In genomic region chr19:10074153-10074552, GRCh38 we compare ENCODE assay signal across 7 cellular contexts. TPM values are rescaled to one million over a fixed set of nuclear protein-coding genes. Genes with fewer than 3 reads are reported as not detected.
A peak's percentile ranks its signal among the peaks of the same experiment; 100 is the strongest.
DNase-seq lines count a peak whose midpoint lies in the region; ATAC-seq, FAIRE-seq and TF ChIP-seq lines count a peak whose summit lies in the region.

No MANE protein-coding gene starts in this region.

- no peak overlapping the region for H3K4me3 ChIP-seq in HepG2 (replicated peaks in 1 of 3; ENCODE audit: insufficient read depth in 1 of 3, low read depth in 2 of 3, low read length in 3 of 3)

- TF ChIP-seq CTCF in GM12874 (IDR thresholded peaks at IDR 0.05; ENCODE audit: insufficient read depth, low read depth, low read length) = peak; percentile 49; the same call in 1 of the 2 replicates
- TF ChIP-seq CTCF in HepG2 (CRISPR knock-in tag; IDR thresholded peaks at IDR 0.05) = peak; percentile 79

- no TSS peak for BruUV-seq in HepG2 (replicated peaks; lab: Mats Ljungman, UMichigan)

- H3K9me3 ChIP-seq in HepG2 (ENCODE audit: low read length) = peaks cover 9% of the 10 kb centered on the region

- TF ChIP-seq EP300 in HepG2 (IDR thresholded peaks at IDR 0.05; ENCODE audit: low read depth in 2 of 2, low read length in 2 of 2) = no peak
- TF ChIP-seq EP300 in HepG2 (CRISPR knock-in tag; IDR thresholded peaks at IDR 0.05; ENCODE audit: borderline replicate concordance) = no peak

- POLR2A ChIA-PET in HepG2 (lab: Yijun Ruan, JAX) = no interaction called here

- 6% methylated on average over 2 of the region's 2 CpGs for WGBS in HepG2 (ENCODE audit: low lambda C conversion rate)

- H3K27me3 ChIP-seq in HepG2 (ENCODE audit: control insufficient read depth in 1 of 2, insufficient read depth in 2 of 2, low read length in 2 of 2) = peaks cover 2% of the 10 kb centered on the region in 2 experiments; a peak in 3 of 5 replicates

- intact Hi-C loops in HepG2 (cut with micrococcal nuclease; ENCODE audit: unreplicated experiment) = no loop called here

- DNase-seq in NCI-H1694 (lab: John Stamatoyannopoulos, UW) (peak; percentile 5), HepG2 (ENCODE audit: low spot score) (peak; percentile 60), KG1 (lab: John Stamatoyannopoulos, UW) (no peak)
- peak; percentile 75 for DNase-seq in activated effector memory CD4-positive, alpha-beta T cell treated with anti-CD3 and anti-CD28 coated beads, Interleukin-2, amount 50 U/mL, for 16 hours

- no peak for TF ChIP-seq POLR2A in HepG2 (IDR thresholded peaks at IDR 0.05; ENCODE audit: insufficient read depth in 1 of 2, low read depth in 2 of 2, low read length in 2 of 2)

- H3K79me2 ChIP-seq in HepG2 (ENCODE audit: insufficient read depth, low read length) = no peaks in the 10 kb centered on the region

- H3K4me2 ChIP-seq in HepG2 (ENCODE audit: low read depth, low read length) = no peak overlapping the region

- ATAC-seq in HepG2 (peak; percentile 49), GM21515 (IDR thresholded peaks at IDR 0.05; ENCODE audit: unreplicated experiment) (no peak), GM21619 (IDR thresholded peaks at IDR 0.05; ENCODE audit: unreplicated experiment) (no peak)

- in situ Hi-C loops in HepG2 (cut with HindIII; ENCODE audit: extremely low pct_ligation_motif_present, low pct_unique_long_range_greater_than_20kb) = no loop called here

- H3K9ac ChIP-seq in HepG2 (ENCODE audit: insufficient read depth, low read depth, low read length) = no peak overlapping the region

- no peak for TF ChIP-seq RAD21 in HepG2 (CRISPR knock-in tag; IDR thresholded peaks at IDR 0.05)

- H3K36me3 ChIP-seq in HepG2 (replicated peaks in 1 of 2; ENCODE audit: control insufficient read depth in 1 of 2, insufficient read depth in 2 of 2, low read length in 2 of 2) = no peaks in the 10 kb centered on the region

- H4K20me1 ChIP-seq in HepG2 (ENCODE audit: insufficient read depth, low read length) = no peaks in the 10 kb centered on the region

- H3K4me1 ChIP-seq in HepG2 (ENCODE audit: insufficient read depth, low read length) = peaks cover 28% of the 10 kb centered on the region

- H2AFZ ChIP-seq in HepG2 (ENCODE audit: low read length) = no peak overlapping the region

- no peak overlapping the region for H3K27ac ChIP-seq in HepG2 (ENCODE audit: extremely low read length, insufficient read depth, low read length)

- CTCF ChIA-PET in HepG2 (lab: Yijun Ruan, JAX; ENCODE audit: low intra/inter-chr PET ratio, low total read pairs) = no interaction called here

- FAIRE-seq in HepG2 (lab: Jason Lieb, UNC) = peak; percentile 4

RNA-seq across cellular contexts. Expression of gene SHFL, which starts 12.0 kb away (rescaled TPM):
- 8.9 and 12.3 TPM in 2 replicates for total RNA-seq in HepG2 (2016; rRNA removed; fragmentation: Illumina TruSeq; extraction: Trizol)
- total RNA-seq in HepG2 (2016; cell fraction: cytosol; rRNA removed; fragmentation: Illumina TruSeq; extraction: Trizol; ENCODE audit: low read depth) = 7.9 and 8.8 TPM in 2 replicates
- 9.0 and 12.8 TPM in 2 replicates for total RNA-seq in HepG2 (2016; cell fraction: insoluble cytoplasmic fraction; rRNA removed; fragmentation: Illumina TruSeq; extraction: Trizol)
- total RNA-seq in HepG2 (2016; cell fraction: membrane; rRNA removed; fragmentation: Illumina TruSeq; extraction: Trizol) = 14.0 and 14.3 TPM in 2 replicates
- total RNA-seq in HepG2 (2016; cell fraction: nucleus; rRNA removed; fragmentation: Illumina TruSeq; extraction: Trizol) = 8.6 and 11.4 TPM in 2 replicates
- polyA plus RNA-seq in HepG2 (2011; rRNA removed) = 36.4 and 47.5 TPM in 2 replicates
- polyA plus RNA-seq in HepG2 (2011; cell fraction: cytosol; rRNA removed) = 25.4 and 30.5 TPM in 2 replicates
- 157 and 161 TPM in 2 replicates for polyA plus RNA-seq in HepG2 (2011; cell fraction: nucleus; rRNA removed)
- 11.5 and 18.6 TPM in 2 replicates for polyA plus RNA-seq in HepG2 (2012)
- 9.0 and 10.1 TPM in 2 replicates for polyA plus RNA-seq in HepG2 (2016; cell fraction: cytosol; fragmentation: Illumina TruSeq; extraction: Trizol; ENCODE audit: low read depth)
- 12.6 and 14.6 TPM in 2 replicates for polyA plus RNA-seq in HepG2 (2016; cell fraction: insoluble cytoplasmic fraction; fragmentation: Illumina TruSeq; extraction: Trizol; ENCODE audit: low read depth)
- polyA plus RNA-seq in HepG2 (2016; cell fraction: membrane; fragmentation: Illumina TruSeq; extraction: Trizol; ENCODE audit: low read depth) = 13.7 and 14.9 TPM in 2 replicates
- polyA plus RNA-seq in HepG2 (2016; cell fraction: nucleus; fragmentation: Illumina TruSeq; extraction: Trizol; ENCODE audit: insufficient read depth, low read depth) = 35.0 and 36.4 TPM in 2 replicates
- 19.0 and 19.3 TPM in 2 replicates for polyA minus RNA-seq in HepG2 (2011; rRNA and poly(A)+ RNA removed; ENCODE audit: low replicate concordance)
- 13.9 and 15.2 TPM in 2 replicates for polyA minus RNA-seq in HepG2 (2011; cell fraction: cytosol; rRNA and poly(A)+ RNA removed)
- polyA minus RNA-seq in HepG2 (2011; cell fraction: nucleus; rRNA and poly(A)+ RNA removed) = 18.2 and 21.1 TPM in 2 replicates

RNA-seq across cellular contexts. Expression of gene ANGPTL6, which starts 28.3 kb away (rescaled TPM):
- total RNA-seq in HepG2 (2016; rRNA removed; fragmentation: Illumina TruSeq; extraction: Trizol) = 0.15 TPM in 1 of 2 replicates, not detected in the other
- total RNA-seq in HepG2 (2016; cell fraction: cytosol; rRNA removed; fragmentation: Illumina TruSeq; extraction: Trizol; ENCODE audit: low read depth) = not detected in 2 replicates
- 0.24 TPM in 1 of 2 replicates, not detected in the other for total RNA-seq in HepG2 (2016; cell fraction: insoluble cytoplasmic fraction; rRNA removed; fragmentation: Illumina TruSeq; extraction: Trizol)
- 0.14 TPM in 1 of 2 replicates, not detected in the other for total RNA-seq in HepG2 (2016; cell fraction: membrane; rRNA removed; fragmentation: Illumina TruSeq; extraction: Trizol)
- total RNA-seq in HepG2 (2016; cell fraction: nucleus; rRNA removed; fragmentation: Illumina TruSeq; extraction: Trizol) = 0.31 TPM in 1 of 2 replicates, not detected in the other
- 1.4 and 2.2 TPM in 2 replicates for polyA plus RNA-seq in HepG2 (2011; rRNA removed)
- 1.8 and 2.1 TPM in 2 replicates for polyA plus RNA-seq in HepG2 (2011; cell fraction: cytosol; rRNA removed)
- polyA plus RNA-seq in HepG2 (2011; cell fraction: nucleus; rRNA removed) = 4.3 and 5.8 TPM in 2 replicates
- polyA plus RNA-seq in HepG2 (2012) = 0.85 and 1.0 TPM in 2 replicates
- 0.18 and 0.20 TPM in 2 replicates for polyA plus RNA-seq in HepG2 (2016; cell fraction: cytosol; fragmentation: Illumina TruSeq; extraction: Trizol; ENCODE audit: low read depth)
- 0.16 TPM in 1 of 2 replicates, not detected in the other for polyA plus RNA-seq in HepG2 (2016; cell fraction: insoluble cytoplasmic fraction; fragmentation: Illumina TruSeq; extraction: Trizol; ENCODE audit: low read depth)
- polyA plus RNA-seq in HepG2 (2016; cell fraction: membrane; fragmentation: Illumina TruSeq; extraction: Trizol; ENCODE audit: low read depth) = 0.09 TPM in 1 of 2 replicates, not detected in the other
- polyA plus RNA-seq in HepG2 (2016; cell fraction: nucleus; fragmentation: Illumina TruSeq; extraction: Trizol; ENCODE audit: insufficient read depth, low read depth) = 0.70 TPM in 1 of 2 replicates, not detected in the other
- polyA minus RNA-seq in HepG2 (2011; rRNA and poly(A)+ RNA removed; ENCODE audit: low replicate concordance) = 0.30 and 0.96 TPM in 2 replicates
- polyA minus RNA-seq in HepG2 (2011; cell fraction: cytosol; rRNA and poly(A)+ RNA removed) = 0.53 and 0.89 TPM in 2 replicates
- polyA minus RNA-seq in HepG2 (2011; cell fraction: nucleus; rRNA and poly(A)+ RNA removed) = 0.25 and 0.52 TPM in 2 replicates

RNA-seq across cellular contexts. Expression of gene PPAN, which starts 32.0 kb away (rescaled TPM):
- 23.9 and 36.2 TPM in 2 replicates for total RNA-seq in HepG2 (2016; rRNA removed; fragmentation: Illumina TruSeq; extraction: Trizol)
- total RNA-seq in HepG2 (2016; cell fraction: cytosol; rRNA removed; fragmentation: Illumina TruSeq; extraction: Trizol; ENCODE audit: low read depth) = 17.2 and 20.8 TPM in 2 replicates
- 22.0 and 41.0 TPM in 2 replicates for total RNA-seq in HepG2 (2016; cell fraction: insoluble cytoplasmic fraction; rRNA removed; fragmentation: Illumina TruSeq; extraction: Trizol)
- total RNA-seq in HepG2 (2016; cell fraction: membrane; rRNA removed; fragmentation: Illumina TruSeq; extraction: Trizol) = 19.3 and 20.0 TPM in 2 replicates
- 29.5 and 36.7 TPM in 2 replicates for total RNA-seq in HepG2 (2016; cell fraction: nucleus; rRNA removed; fragmentation: Illumina TruSeq; extraction: Trizol)
- 41.9 and 53.5 TPM in 2 replicates for polyA plus RNA-seq in HepG2 (2011; rRNA removed)
- polyA plus RNA-seq in HepG2 (2011; cell fraction: cytosol; rRNA removed) = 25.0 and 35.7 TPM in 2 replicates
- 105 and 138 TPM in 2 replicates for polyA plus RNA-seq in HepG2 (2011; cell fraction: nucleus; rRNA removed)
- 23.5 and 24.7 TPM in 2 replicates for polyA plus RNA-seq in HepG2 (2012)
- 7.2 and 9.4 TPM in 2 replicates for polyA plus RNA-seq in HepG2 (2016; cell fraction: cytosol; fragmentation: Illumina TruSeq; extraction: Trizol; ENCODE audit: low read depth)
- polyA plus RNA-seq in HepG2 (2016; cell fraction: insoluble cytoplasmic fraction; fragmentation: Illumina TruSeq; extraction: Trizol; ENCODE audit: low read depth) = 27.4 and 29.3 TPM in 2 replicates
- polyA plus RNA-seq in HepG2 (2016; cell fraction: membrane; fragmentation: Illumina TruSeq; extraction: Trizol; ENCODE audit: low read depth) = 9.2 and 10.0 TPM in 2 replicates
- 78.4 and 87.0 TPM in 2 replicates for polyA plus RNA-seq in HepG2 (2016; cell fraction: nucleus; fragmentation: Illumina TruSeq; extraction: Trizol; ENCODE audit: insufficient read depth, low read depth)
- 133 and 258 TPM in 2 replicates for polyA minus RNA-seq in HepG2 (2011; rRNA and poly(A)+ RNA removed; ENCODE audit: low replicate concordance)
- 18.6 and 19.3 TPM in 2 replicates for polyA minus RNA-seq in HepG2 (2011; cell fraction: cytosol; rRNA and poly(A)+ RNA removed)
- 54.0 and 63.7 TPM in 2 replicates for polyA minus RNA-seq in HepG2 (2011; cell fraction: nucleus; rRNA and poly(A)+ RNA removed)

RNA-seq across cellular contexts. Expression of gene P2RY11, which starts 37.3 kb away (rescaled TPM):
- 1.5 and 4.0 TPM in 2 replicates for total RNA-seq in HepG2 (2016; rRNA removed; fragmentation: Illumina TruSeq; extraction: Trizol)
- 0.44 and 0.51 TPM in 2 replicates for total RNA-seq in HepG2 (2016; cell fraction: cytosol; rRNA removed; fragmentation: Illumina TruSeq; extraction: Trizol; ENCODE audit: low read depth)
- total RNA-seq in HepG2 (2016; cell fraction: insoluble cytoplasmic fraction; rRNA removed; fragmentation: Illumina TruSeq; extraction: Trizol) = 1.2 and 3.7 TPM in 2 replicates
- 1.00 and 1.3 TPM in 2 replicates for total RNA-seq in HepG2 (2016; cell fraction: membrane; rRNA removed; fragmentation: Illumina TruSeq; extraction: Trizol)
- total RNA-seq in HepG2 (2016; cell fraction: nucleus; rRNA removed; fragmentation: Illumina TruSeq; extraction: Trizol) = 3.5 and 5.0 TPM in 2 replicates
- 7.8 and 13.2 TPM in 2 replicates for polyA plus RNA-seq in HepG2 (2011; rRNA removed)
- polyA plus RNA-seq in HepG2 (2011; cell fraction: cytosol; rRNA removed) = 3.7 and 6.4 TPM in 2 replicates
- polyA plus RNA-seq in HepG2 (2011; cell fraction: nucleus; rRNA removed) = 54.8 and 89.7 TPM in 2 replicates
- 9.0 and 12.8 TPM in 2 replicates for polyA plus RNA-seq in HepG2 (2012)
- 0.51 and 0.64 TPM in 2 replicates for polyA plus RNA-seq in HepG2 (2016; cell fraction: cytosol; fragmentation: Illumina TruSeq; extraction: Trizol; ENCODE audit: low read depth)
- 2.7 and 3.1 TPM in 2 replicates for polyA plus RNA-seq in HepG2 (2016; cell fraction: insoluble cytoplasmic fraction; fragmentation: Illumina TruSeq; extraction: Trizol; ENCODE audit: low read depth)
- 0.66 and 0.74 TPM in 2 replicates for polyA plus RNA-seq in HepG2 (2016; cell fraction: membrane; fragmentation: Illumina TruSeq; extraction: Trizol; ENCODE audit: low read depth)
- 26.8 and 36.2 TPM in 2 replicates for polyA plus RNA-seq in HepG2 (2016; cell fraction: nucleus; fragmentation: Illumina TruSeq; extraction: Trizol; ENCODE audit: insufficient read depth, low read depth)
- polyA minus RNA-seq in HepG2 (2011; rRNA and poly(A)+ RNA removed; ENCODE audit: low replicate concordance) = 18.1 and 21.5 TPM in 2 replicates
- 5.4 and 5.5 TPM in 2 replicates for polyA minus RNA-seq in HepG2 (2011; cell fraction: cytosol; rRNA and poly(A)+ RNA removed)
- polyA minus RNA-seq in HepG2 (2011; cell fraction: nucleus; rRNA and poly(A)+ RNA removed) = 8.0 and 12.6 TPM in 2 replicates

RNA-seq across cellular contexts. Expression of gene EIF3G, which starts 45.5 kb away (rescaled TPM):
- 173 and 206 TPM in 2 replicates for total RNA-seq in HepG2 (2016; rRNA removed; fragmentation: Illumina TruSeq; extraction: Trizol)
- total RNA-seq in HepG2 (2016; cell fraction: cytosol; rRNA removed; fragmentation: Illumina TruSeq; extraction: Trizol; ENCODE audit: low read depth) = 168 and 195 TPM in 2 replicates
- 150 and 220 TPM in 2 replicates for total RNA-seq in HepG2 (2016; cell fraction: insoluble cytoplasmic fraction; rRNA removed; fragmentation: Illumina TruSeq; extraction: Trizol)
- total RNA-seq in HepG2 (2016; cell fraction: membrane; rRNA removed; fragmentation: Illumina TruSeq; extraction: Trizol) = 162 and 175 TPM in 2 replicates
- 111 and 116 TPM in 2 replicates for total RNA-seq in HepG2 (2016; cell fraction: nucleus; rRNA removed; fragmentation: Illumina TruSeq; extraction: Trizol)
- polyA plus RNA-seq in HepG2 (2011; rRNA removed) = 135 and 141 TPM in 2 replicates
- polyA plus RNA-seq in HepG2 (2011; cell fraction: cytosol; rRNA removed) = 116 and 159 TPM in 2 replicates
- polyA plus RNA-seq in HepG2 (2011; cell fraction: nucleus; rRNA removed) = 984 and 1,211 TPM in 2 replicates
- polyA plus RNA-seq in HepG2 (2012) = 126 and 143 TPM in 2 replicates
- polyA plus RNA-seq in HepG2 (2016; cell fraction: cytosol; fragmentation: Illumina TruSeq; extraction: Trizol; ENCODE audit: low read depth) = 131 and 139 TPM in 2 replicates
- 150 and 174 TPM in 2 replicates for polyA plus RNA-seq in HepG2 (2016; cell fraction: insoluble cytoplasmic fraction; fragmentation: Illumina TruSeq; extraction: Trizol; ENCODE audit: low read depth)
- polyA plus RNA-seq in HepG2 (2016; cell fraction: membrane; fragmentation: Illumina TruSeq; extraction: Trizol; ENCODE audit: low read depth) = 143 and 147 TPM in 2 replicates
- polyA plus RNA-seq in HepG2 (2016; cell fraction: nucleus; fragmentation: Illumina TruSeq; extraction: Trizol; ENCODE audit: insufficient read depth, low read depth) = 284 and 296 TPM in 2 replicates
- 86.0 and 105 TPM in 2 replicates for polyA minus RNA-seq in HepG2 (2011; rRNA and poly(A)+ RNA removed; ENCODE audit: low replicate concordance)
- polyA minus RNA-seq in HepG2 (2011; cell fraction: cytosol; rRNA and poly(A)+ RNA removed) = 35.8 and 39.9 TPM in 2 replicates
- polyA minus RNA-seq in HepG2 (2011; cell fraction: nucleus; rRNA and poly(A)+ RNA removed) = 64.5 and 67.1 TPM in 2 replicates
